Comparison of ENCODE assay signal across 17 cellular contexts in the genomic region with DNA sequence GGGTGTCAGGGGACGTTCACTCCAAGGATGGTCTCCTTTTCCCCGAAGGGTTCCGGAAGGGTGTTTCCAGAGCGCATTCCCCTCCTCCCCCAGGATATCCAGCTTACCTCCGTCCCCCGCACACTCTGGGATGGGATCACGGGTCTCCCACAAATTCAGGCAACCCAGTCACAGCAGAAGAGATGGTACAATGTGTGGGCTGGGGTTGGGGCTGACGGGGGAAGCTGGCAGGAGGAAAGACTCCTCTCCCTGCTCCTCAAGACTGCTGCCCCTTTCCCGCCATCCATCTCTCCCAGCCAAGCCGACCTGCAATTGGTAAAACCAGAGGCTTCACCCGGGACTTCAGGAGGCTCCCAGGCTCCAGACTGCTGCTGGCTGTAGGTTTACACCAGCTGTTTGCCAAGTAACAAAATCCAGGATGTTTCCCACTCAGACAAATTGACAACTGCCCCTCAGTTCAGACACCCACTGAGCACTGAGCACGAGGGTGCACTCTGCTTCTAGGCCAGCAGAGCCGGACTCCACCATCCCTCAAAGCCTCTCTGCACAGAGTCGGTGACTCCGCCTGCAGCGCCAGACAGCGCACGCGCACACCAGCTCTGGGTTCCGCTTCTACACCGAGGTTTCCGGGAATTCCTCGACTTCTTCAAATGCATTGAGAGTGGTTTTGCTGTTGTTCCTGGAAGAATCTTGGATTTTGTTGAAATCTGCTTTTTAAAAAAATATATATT. TPM values are rescaled to one million over a fixed set of nuclear protein-coding genes. Genes with fewer than 3 reads are reported as not detected.
A peak's percentile ranks its signal among the peaks of the same experiment; 100 is the strongest.
DNase-seq lines count a peak whose midpoint lies in the region; ATAC-seq, FAIRE-seq and TF ChIP-seq lines count a peak whose summit lies in the region.
"Had no signal": no experiment of that assay in that cellular context is flagged by ENCODE, and none has a peak within 500 bp of the region (broad histone marks: within the 10 kb centered on the region; RNA-seq: fewer than 3 reads in every experiment).

No MANE protein-coding gene starts in this region.

- peak in 1 of 2 donors; percentile 19 for ATAC-seq in lower lobe of right lung
- no peak for ATAC-seq in HG03460 (IDR thresholded peaks at IDR 0.05; ENCODE audit: unreplicated experiment)
- ATAC-seq: SK-N-SH treated with all-trans-retinoic acid at 6 μM for 48 hours had no signal

- no peak overlapping the region for H3K9ac ChIP-seq in stomach smooth muscle (ENCODE audit: low read length in 2 of 2)
- H3K9ac ChIP-seq: BLaER1 had no signal

- no peak for TF ChIP-seq CTCF in Peyer's patch (IDR thresholded peaks at IDR 0.05)
- no peak for TF ChIP-seq CTCF in lower lobe of right lung (IDR thresholded peaks at IDR 0.05)

- in situ Hi-C loops in ACHN (cut with HindIII; ENCODE audit: low pct_ligation_motif_present, low pct_unique_long_range_greater_than_20kb, low sequenced_read_pairs) = no loop called here

- no peak for TF ChIP-seq POLR2A in Peyer's patch (IDR thresholded peaks at IDR 0.05)

- WGBS in ectodermal cell, 2 experiments = 68 to 69% methylated on average over 23 of the region's 23 CpGs

- H3K27me3 ChIP-seq in Peyer's patch = no peaks in the 10 kb centered on the region
- no peaks in the 10 kb centered on the region for H3K27me3 ChIP-seq in ectodermal cell (ENCODE audit: control insufficient read depth, insufficient read depth, low read length, poor library complexity, severe bottlenecking)
- H3K27me3 ChIP-seq in lower lobe of right lung (ENCODE audit: low read depth) = no peaks in the 10 kb centered on the region
- H3K27me3 ChIP-seq in stomach smooth muscle (ENCODE audit: control insufficient read depth in 1 of 2, insufficient read depth in 2 of 2, low read length in 2 of 2) = no peaks in the 10 kb centered on the region
- H3K27me3 ChIP-seq: BLaER1 had no signal

- no peaks in the 10 kb centered on the region for H3K4me1 ChIP-seq in Peyer's patch
- peaks cover 15% of the 10 kb centered on the region for H3K4me1 ChIP-seq in ectodermal cell (ENCODE audit: control insufficient read depth, insufficient read depth, low read length)
- peaks cover 4% of the 10 kb centered on the region for H3K4me1 ChIP-seq in lower lobe of right lung
- peaks cover 17% of the 10 kb centered on the region for H3K4me1 ChIP-seq in stomach smooth muscle (ENCODE audit: control insufficient read depth, insufficient read depth, low read length)

- H3K9me3 ChIP-seq in Peyer's patch = no peaks in the 10 kb centered on the region
- no peaks in the 10 kb centered on the region for H3K9me3 ChIP-seq in ectodermal cell (ENCODE audit: control insufficient read depth, low read length)
- H3K9me3 ChIP-seq in lower lobe of right lung = no peaks in the 10 kb centered on the region
- no peaks in the 10 kb centered on the region for H3K9me3 ChIP-seq in stomach smooth muscle (ENCODE audit: control insufficient read depth in 2 of 2, low read length in 2 of 2)
- H3K9me3 ChIP-seq: BLaER1 had no signal

- intact Hi-C loops in lower lobe of right lung (cut with DNase I) = no loop called here

- no peaks in the 10 kb centered on the region for H3K36me3 ChIP-seq in Peyer's patch
- peaks cover 7% of the 10 kb centered on the region for H3K36me3 ChIP-seq in ectodermal cell (ENCODE audit: control insufficient read depth, insufficient read depth, low read length)
- H3K36me3 ChIP-seq in lower lobe of right lung = no peaks in the 10 kb centered on the region
- no peaks in the 10 kb centered on the region for H3K36me3 ChIP-seq in stomach smooth muscle (ENCODE audit: control insufficient read depth in 2 of 2, insufficient read depth in 2 of 2, low read length in 2 of 2)
- H3K36me3 ChIP-seq: BLaER1 had no signal

- no peak for DNase-seq in Peyer's patch
- no peak for DNase-seq in lower lobe of right lung
- no peak for DNase-seq in RCC 7860 (ENCODE audit: low spot score)
- DNase-seq in NCI-H2107 treated with DMSO at 0.1 percent for 48 hours (lab: John Stamatoyannopoulos, UW; ENCODE audit: unreplicated experiment) = no peak
- no peak for DNase-seq in ACHN
- DNase-seq: activated gamma-delta T cell treated with Interleukin-2 at 50 U/mL for 16 hours; GF-D8; NCI-H1105 treated with DMSO at 0.1 percent for 48 hours; NCI-H748 treated with DMSO at 0.1 percent for 48 hours; stimulated activated CD4-positive, alpha-beta T cell treated with anti-CD3 and anti-CD28 coated beads, Interleukin-4, amount 100 ng/mL, for 4 hours had no signal

- H3K4me3 ChIP-seq in Peyer's patch (no peak overlapping the region), ectodermal cell (ENCODE audit: insufficient read depth, low read depth, low read length) (no peak overlapping the region), lower lobe of right lung (no peak overlapping the region), stomach smooth muscle (ENCODE audit: low read length in 2 of 2) (peak overlapping the region in 1 of 2 donors; percentile 15)
- H3K4me3 ChIP-seq: BLaER1 had no signal

- no peak for FAIRE-seq in RCC 7860 (lab: Jason Lieb, UNC)

- H3K27ac ChIP-seq in Peyer's patch (peak overlapping the region in 3 of 4 donors; percentile 8 to 52 (median 26)), ectodermal cell (ENCODE audit: insufficient read depth, low read depth, low read length, poor library complexity, severe bottlenecking) (peak overlapping the region; percentile 89), lower lobe of right lung (peak overlapping the region; percentile 70), stomach smooth muscle (ENCODE audit: low read length) (peak overlapping the region; percentile 53)
- H3K27ac ChIP-seq: BLaER1 had no signal

RNA-seq across cellular contexts. Expression of a gene that starts 37.7 kb away (rescaled TPM):
- total RNA-seq in Peyer's patch (10 to 100 TPM; 11.4 to 27.7 (median 17.0) TPM), lower lobe of right lung (8.2 TPM)
- polyA plus RNA-seq in ectodermal cell (2013, experiment 1 of 4) = not detected
- not detected for polyA plus RNA-seq in ectodermal cell (2013, experiment 2 of 4)
- not detected for polyA plus RNA-seq in ectodermal cell (2013, experiment 3 of 4)
- not detected for polyA plus RNA-seq in ectodermal cell (2013, experiment 4 of 4)

RNA-seq across cellular contexts. Expression of a gene that starts 41.9 kb away (rescaled TPM):
- not detected for total RNA-seq in Peyer's patch
- 0.85 TPM for polyA plus RNA-seq in ectodermal cell (2013, experiment 1 of 4)
- polyA plus RNA-seq in ectodermal cell (2013, experiment 2 of 4) = 0.98 TPM
- polyA plus RNA-seq in ectodermal cell (2013, experiment 3 of 4) = 0.59 TPM
- polyA plus RNA-seq in ectodermal cell (2013, experiment 4 of 4) = 0.53 TPM
- total RNA-seq in lower lobe of right lung = 0.53 TPM
- total RNA-seq: ureter had no signal
- polyA plus RNA-seq: neural cell had no signal

RNA-seq across cellular contexts. Expression of a gene that starts 44.1 kb away (rescaled TPM):
- 10 to 100 TPM in 3 of 4 donors, 1 to 10 TPM in 1; 5.0 to 39.1 (median 16.5) TPM for total RNA-seq in Peyer's patch
- polyA plus RNA-seq in ectodermal cell (2013, experiment 1 of 4) = 6.9 TPM
- polyA plus RNA-seq in ectodermal cell (2013, experiment 2 of 4) = 8.2 TPM
- polyA plus RNA-seq in ectodermal cell (2013, experiment 3 of 4) = 6.8 TPM
- 6.9 TPM for polyA plus RNA-seq in ectodermal cell (2013, experiment 4 of 4)
- 0.68 TPM for total RNA-seq in lower lobe of right lung

Comparison
In these comparisons a context has a peak if more than half of its experiments do, and no peak if none do; other contexts are left out.
1. H3K27ac ChIP-seq: peak in every context shown above with its lines; median percentile 89 in ectodermal cell; 70 in lower lobe of right lung; 53 in stomach smooth muscle; 26 in Peyer's patch.